11 cellular contexts compared by ENCODE assay signal in genomic region chr16:70526403-70526802, GRCh38. TPM values are rescaled to one million over a fixed set of nuclear protein-coding genes. Genes with fewer than 3 reads are reported as not detected.
A peak's percentile ranks its signal among the peaks of the same experiment; 100 is the strongest.
DNase-seq lines count a peak whose midpoint lies in the region; ATAC-seq and TF ChIP-seq lines count a peak whose summit lies in the region.
"Had no signal": no experiment of that assay in that cellular context is flagged by ENCODE, and none has a peak within 500 bp of the region (broad histone marks: within the 10 kb centered on the region; RNA-seq: fewer than 3 reads in every experiment).

No MANE protein-coding gene starts in this region.

- H3K27ac Mint-ChIP-seq in activated CD4-positive, alpha-beta memory T cell treated with anti-CD3 and anti-CD28 coated beads for 36 hours, result peak overlapping the region; percentile 50

- peak overlapping the region; percentile 91 for H3K4me3 Mint-ChIP-seq in activated CD4-positive, alpha-beta memory T cell treated with anti-CD3 and anti-CD28 coated beads for 36 hours

- CTCF ChIA-PET in activated CD4-positive, alpha-beta memory T cell treated with anti-CD3 and anti-CD28 coated beads for 36 hours (lab: Charles Lee), result interaction anchor here (0.6 to 2.1 kb wide), 2 partner anchors 9 to 274 kb away, joined by 3 to 7 read pairs; partner anchors contain the start of gene EXOSC6

- DNase-seq in GM12864 (ENCODE audit: low read depth), result no peak
- no peak for DNase-seq in activated CD4-positive, alpha-beta memory T cell treated with anti-CD3 and anti-CD28 coated beads for 36 hours
- DNase-seq in OCI-M2 (lab: John Stamatoyannopoulos, UW; ENCODE audit: unreplicated experiment), result no peak
- DNase-seq: NCI-H1930; stimulated activated CD4-positive, alpha-beta T cell treated with anti-CD3 and anti-CD28 coated beads, Interleukin-4, amount 100 ng/mL, for 1 hour; upper lobe of right lung had no signal

- peaks cover 86% of the 10 kb centered on the region for H3K79me2 ChIP-seq in ACC112 (ENCODE audit: control insufficient read depth, insufficient read depth, low read length, unreplicated experiment)

- peaks cover 26% of the 10 kb centered on the region for H3K36me3 ChIP-seq in ACC112 (ENCODE audit: insufficient read depth, low read length)

- peak overlapping the region; percentile 99 for H3K4me3 ChIP-seq in ACC112 (ENCODE audit: low read depth, low read length)
- H3K4me3 ChIP-seq in GM12864 (ENCODE audit: low read depth, low read length), result peak overlapping the region; percentile 22
- H3K4me3 ChIP-seq in iPS-18c (ENCODE audit: insufficient read depth, low read depth, low read length), result peak overlapping the region; percentile 20
- H3K4me3 ChIP-seq: upper lobe of right lung had no signal

- H3K36me3 Mint-ChIP-seq in activated CD4-positive, alpha-beta memory T cell treated with anti-CD3 and anti-CD28 coated beads for 36 hours, result peaks cover 60% of the 10 kb centered on the region

- peak overlapping the region; percentile 17; the same call in 1 of the 2 replicates for H3K27ac ChIP-seq in ACC112 (ENCODE audit: low read depth, low read length)
- H3K27ac ChIP-seq: upper lobe of right lung had no signal

- intact Hi-C loops in activated CD4-positive, alpha-beta memory T cell treated with anti-CD3 and anti-CD28 coated beads for 36 hours (cut with micrococcal nuclease), result no loop called here

- ATAC-seq in HG03159 (IDR thresholded peaks at IDR 0.05; ENCODE audit: unreplicated experiment), result no peak
- ATAC-seq in HG02973 (IDR thresholded peaks at IDR 0.05; ENCODE audit: unreplicated experiment), result no peak
- no peak for ATAC-seq in HG03460 (IDR thresholded peaks at IDR 0.05; ENCODE audit: unreplicated experiment)
- ATAC-seq: upper lobe of right lung had no signal

- H3K27me3 ChIP-seq in ACC112 (ENCODE audit: insufficient read depth, low read length), result no peaks in the 10 kb centered on the region
- H3K27me3 ChIP-seq: upper lobe of right lung had no signal

- peaks cover 51% of the 10 kb centered on the region for H3K4me1 Mint-ChIP-seq in activated CD4-positive, alpha-beta memory T cell treated with anti-CD3 and anti-CD28 coated beads for 36 hours (ENCODE audit: low read depth)

- no peaks in the 10 kb centered on the region for H3K9me3 ChIP-seq in iPS-18c (ENCODE audit: control insufficient read depth, insufficient read depth, low read length)
- H3K9me3 ChIP-seq: upper lobe of right lung had no signal

- H3K27me3 Mint-ChIP-seq in activated CD4-positive, alpha-beta memory T cell treated with anti-CD3 and anti-CD28 coated beads for 36 hours, result no peaks in the 10 kb centered on the region

- peaks cover 29% of the 10 kb centered on the region for H3K4me1 ChIP-seq in ACC112 (ENCODE audit: control insufficient read depth, insufficient read depth, low read length, unreplicated experiment)

- no peak overlapping the region for H2AFZ ChIP-seq in ACC112 (ENCODE audit: low read length, unreplicated experiment)

- POLR2A ChIA-PET in activated CD4-positive, alpha-beta memory T cell treated with anti-CD3 and anti-CD28 coated beads for 36 hours (lab: Charles Lee), result no interaction called here

- no peaks in the 10 kb centered on the region for H3K9me3 Mint-ChIP-seq in activated CD4-positive, alpha-beta memory T cell treated with anti-CD3 and anti-CD28 coated beads for 36 hours

- no peak for TF ChIP-seq CTCF in GM12864 (IDR thresholded peaks at IDR 0.05; ENCODE audit: low read depth, low read length, missing control alignments)

RNA-seq across cellular contexts. Expression of gene SF3B3, which starts 2.8 kb away (rescaled TPM):
- total RNA-seq in activated CD4-positive, alpha-beta memory T cell treated with anti-CD3 and anti-CD28 coated beads for 36 hours, result 100 to 1,000 TPM; 450 to 453 TPM

RNA-seq across cellular contexts. Expression of gene COG4, which starts 3.0 kb away (rescaled TPM):
- total RNA-seq in activated CD4-positive, alpha-beta memory T cell treated with anti-CD3 and anti-CD28 coated beads for 36 hours, result 10 to 100 TPM; 35.9 to 40.2 TPM

Comparison
In these comparisons a context has a peak if more than half of its experiments do, and no peak if none do; other contexts are left out.
1. H3K4me3 ChIP-seq: peak in every context shown above with its lines; median percentile 99 in ACC112; 22 in GM12864; 20 in iPS-18c.